8 cellular contexts compared by ENCODE assay signal in the genomic region with DNA sequence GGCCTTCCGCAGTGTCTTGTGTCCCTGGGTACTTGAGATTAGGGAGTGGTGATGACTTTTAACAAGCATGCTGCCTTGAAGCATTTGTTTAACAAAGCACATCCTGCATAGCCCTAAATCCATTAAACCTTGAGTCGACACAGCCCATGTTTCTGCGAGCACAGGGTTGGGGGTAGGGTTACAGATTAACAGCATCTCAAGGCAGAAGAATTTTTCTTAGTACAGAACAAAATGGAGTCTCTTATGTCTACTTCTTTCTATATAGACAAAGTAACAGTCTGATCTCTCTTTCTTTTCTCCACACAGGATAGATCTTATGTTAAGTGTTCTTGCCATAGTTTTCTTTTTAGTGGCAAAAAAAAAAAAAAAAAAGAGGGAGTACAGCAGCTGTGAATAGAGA.
DNase-seq lines count a peak whose midpoint lies in the region; ATAC-seq, FAIRE-seq and TF ChIP-seq lines count a peak whose summit lies in the region.
"Not testable (repeated sequence)": the region's sequence is repeated elsewhere in the genome, so short reads cannot be mapped to it uniquely, and the experiment has no call there.

No MANE protein-coding gene starts in this region.

- not testable (repeated sequence) for TF ChIP-seq POLR2A in K562 (conservative IDR thresholded peaks at IDR 0.05)

- not testable (repeated sequence) for H3K27me3 ChIP-seq in GM23338 (ENCODE audit: insufficient read depth); HUES64 (ENCODE audit: insufficient read depth, low read length); K562 (ENCODE audit: control insufficient read depth in 2 of 2, insufficient read depth in 2 of 2, low read length in 2 of 2)

- TF ChIP-seq EP300 in K562 (IDR thresholded peaks at IDR 0.05; ENCODE audit: low read length): not testable (repeated sequence)

- CTCF ChIA-PET in K562 (lab: Yijun Ruan, JAX; ENCODE audit: low intra/inter-chr PET ratio): not testable (repeated sequence)

- H3K4me2 ChIP-seq in GM23338; K562 (ENCODE audit: insufficient read depth, low read length): not testable (repeated sequence)

- H3K4me3 ChIP-seq in GM23338; HUES64 (ENCODE audit: low read length); K562; fibroblast of villous mesenchyme (ENCODE audit: low read depth, low read length): not testable (repeated sequence)

- intact Hi-C loops in activated CD4-positive, alpha-beta T cell treated with anti-CD3 and anti-CD28 coated beads, Interleukin-2, amount 10 ng/mL, durations not matched to agents 24 days and 14 days (cut with micrococcal nuclease); K562 (cut with micrococcal nuclease): not testable (repeated sequence)

- POLR2A ChIA-PET in K562 (lab: Yijun Ruan, JAX): not testable (repeated sequence)

- H3K9me2 ChIP-seq in GM23338 (ENCODE audit: insufficient read depth): not testable (repeated sequence)

- not testable (repeated sequence) for H3K9me1 ChIP-seq in K562 (ENCODE audit: control insufficient read depth, insufficient read depth, low read length)

- H3K4me1 ChIP-seq in GM23338 (ENCODE audit: insufficient read depth) (peaks cover 29% of the 10 kb centered on the region), HUES64 (ENCODE audit: insufficient read depth, low read length) (peaks cover 27% of the 10 kb centered on the region), K562 (replicated peaks in 1 of 2; ENCODE audit: control insufficient read depth in 2 of 2, insufficient read depth in 2 of 2, low read length in 2 of 2) (peaks cover 12 to 30% of the 10 kb centered on the region in 2 experiments)

- H3K4me1 Mint-ChIP-seq in GM23338: peaks cover 44% of the 10 kb centered on the region
- H3K4me1 Mint-ChIP-seq in activated CD4-positive, alpha-beta T cell treated with anti-CD3 and anti-CD28 coated beads, Interleukin-2, amount 10 ng/mL, durations not matched to agents 24 days and 14 days: peaks cover 66% of the 10 kb centered on the region
- H3K4me1 Mint-ChIP-seq in activated T-helper 17 cell treated with anti-CD3 and anti-CD28 coated beads, Interleukin-2, amount 50 U/mL, for 72 hours: peaks cover 63% of the 10 kb centered on the region
- H3K4me1 Mint-ChIP-seq in stimulated activated effector memory CD8-positive, alpha-beta T cell treated with anti-CD3 and anti-CD28 coated beads, Interleukin-12 subunit alpha, Interleukin-12 subunit beta, amount 100 ng/mL, for 72 hours: peaks cover 72% of the 10 kb centered on the region

- not testable (repeated sequence) for H3K79me2 ChIP-seq in GM23338 (replicated peaks; ENCODE audit: insufficient read depth); K562 (ENCODE audit: control insufficient read depth, insufficient read depth, low read length)

- in situ Hi-C loops in K562 (cut with MboI): not testable (repeated sequence)

- not testable (repeated sequence) for H2AFZ ChIP-seq in GM23338
- H2AFZ ChIP-seq in K562 (ENCODE audit: low read depth, low read length): peak overlapping the region; percentile 69

- peaks cover 13% of the 10 kb centered on the region; the same call in 2 of the 3 replicates for H3K9me3 Mint-ChIP-seq in GM23338
- not testable (repeated sequence) for H3K9me3 Mint-ChIP-seq in activated CD4-positive, alpha-beta T cell treated with anti-CD3 and anti-CD28 coated beads, Interleukin-2, amount 10 ng/mL, durations not matched to agents 24 days and 14 days; activated T-helper 17 cell treated with anti-CD3 and anti-CD28 coated beads, Interleukin-2, amount 50 U/mL, for 72 hours; stimulated activated effector memory CD8-positive, alpha-beta T cell treated with anti-CD3 and anti-CD28 coated beads, Interleukin-12 subunit alpha, Interleukin-12 subunit beta, amount 100 ng/mL, for 72 hours

- H3K36me3 ChIP-seq in GM23338 (ENCODE audit: insufficient read depth); HUES64 (ENCODE audit: insufficient read depth, low read length); K562 (ENCODE audit: control insufficient read depth, insufficient read depth, low read length): not testable (repeated sequence)

- FAIRE-seq in K562 (lab: Jason Lieb, UNC): not testable (repeated sequence)

- H3K27me3 Mint-ChIP-seq in GM23338 (ENCODE audit: insufficient read depth, low read depth, poor library complexity): peaks cover 13% of the 10 kb centered on the region
- peaks cover 10% of the 10 kb centered on the region for H3K27me3 Mint-ChIP-seq in activated CD4-positive, alpha-beta T cell treated with anti-CD3 and anti-CD28 coated beads, Interleukin-2, amount 10 ng/mL, durations not matched to agents 24 days and 14 days
- H3K27me3 Mint-ChIP-seq in activated T-helper 17 cell treated with anti-CD3 and anti-CD28 coated beads, Interleukin-2, amount 50 U/mL, for 72 hours: not testable (repeated sequence)

- not testable (repeated sequence) for H3K9me3 ChIP-seq in HUES64 (ENCODE audit: insufficient read depth, low read depth, low read length); K562 (replicated peaks; ENCODE audit: control insufficient read depth, insufficient read depth, low read depth, low read length)

- BruUV-seq in K562 (replicated peaks; lab: Mats Ljungman, UMichigan): not testable (repeated sequence)

- not testable (repeated sequence) for DNase-seq in GM23338 (ENCODE audit: low spot score); K562 (ENCODE audit: extremely low read depth in 1 of 4, low spot score in 3 of 4); stimulated activated effector memory CD8-positive, alpha-beta T cell treated with anti-CD3 and anti-CD28 coated beads, Interleukin-12 subunit alpha, Interleukin-12 subunit beta, amount 100 ng/mL, for 72 hours (ENCODE audit: low spot score in 2 of 2)
- peak; percentile 30 for DNase-seq in NCI-H82 (lab: John Stamatoyannopoulos, UW)
- DNase-seq in activated CD4-positive, alpha-beta T cell treated with anti-CD3 and anti-CD28 coated beads, Interleukin-2, amount 10 ng/mL, durations not matched to agents 24 days and 14 days: peak; percentile 54
- peak; percentile 36 for DNase-seq in fibroblast of villous mesenchyme (ENCODE audit: low read depth)

- 20% methylated on average over 1 of the region's 3 CpGs for WGBS in HUES64
- 29% methylated on average over 3 of the region's 3 CpGs for WGBS in K562 (ENCODE audit: insufficient coverage, low coverage, missing lambda C conversion rate)

- H4K20me1 ChIP-seq in GM23338 (replicated peaks; ENCODE audit: insufficient read depth); K562 (replicated peaks; ENCODE audit: control insufficient read depth, insufficient read depth, low read length): not testable (repeated sequence)

- H3K27ac ChIP-seq in GM23338 (ENCODE audit: low read depth); K562 (ENCODE audit: extremely low read depth, low read depth, low read length): not testable (repeated sequence)
- H3K27ac ChIP-seq in HUES64 (ENCODE audit: low read depth, low read length): peak overlapping the region; percentile 69

- TF ChIP-seq RAD21 in K562 (CRISPR knock-in tag; conservative IDR thresholded peaks at IDR 0.05 in 1 of 2, IDR thresholded peaks at IDR 0.05 in 1 of 2): not testable (repeated sequence)

- not testable (repeated sequence) for H3F3A ChIP-seq in GM23338 (replicated peaks; ENCODE audit: low read depth)

- H3K4me3 Mint-ChIP-seq in GM23338; activated CD4-positive, alpha-beta T cell treated with anti-CD3 and anti-CD28 coated beads, Interleukin-2, amount 10 ng/mL, durations not matched to agents 24 days and 14 days; stimulated activated effector memory CD8-positive, alpha-beta T cell treated with anti-CD3 and anti-CD28 coated beads, Interleukin-12 subunit alpha, Interleukin-12 subunit beta, amount 100 ng/mL, for 72 hours: not testable (repeated sequence)
- H3K4me3 Mint-ChIP-seq in activated T-helper 17 cell treated with anti-CD3 and anti-CD28 coated beads, Interleukin-2, amount 50 U/mL, for 72 hours: peak overlapping the region; percentile 76

- not testable (repeated sequence) for H3K36me3 Mint-ChIP-seq in GM23338 (ENCODE audit: low read depth); activated CD4-positive, alpha-beta T cell treated with anti-CD3 and anti-CD28 coated beads, Interleukin-2, amount 10 ng/mL, durations not matched to agents 24 days and 14 days (ENCODE audit: low read depth); activated T-helper 17 cell treated with anti-CD3 and anti-CD28 coated beads, Interleukin-2, amount 50 U/mL, for 72 hours (ENCODE audit: low read depth)
- peaks cover 14% of the 10 kb centered on the region for H3K36me3 Mint-ChIP-seq in stimulated activated effector memory CD8-positive, alpha-beta T cell treated with anti-CD3 and anti-CD28 coated beads, Interleukin-12 subunit alpha, Interleukin-12 subunit beta, amount 100 ng/mL, for 72 hours

- H3K9ac ChIP-seq in HUES64 (ENCODE audit: low read depth, low read length); K562 (ENCODE audit: insufficient read depth in 1 of 2, low read depth in 2 of 2, low read length in 2 of 2): not testable (repeated sequence)

- H3K27ac Mint-ChIP-seq in GM23338: peak overlapping the region; percentile 81
- H3K27ac Mint-ChIP-seq in activated CD4-positive, alpha-beta T cell treated with anti-CD3 and anti-CD28 coated beads, Interleukin-2, amount 10 ng/mL, durations not matched to agents 24 days and 14 days: not testable (repeated sequence)
- peak overlapping the region; percentile 98 for H3K27ac Mint-ChIP-seq in activated T-helper 17 cell treated with anti-CD3 and anti-CD28 coated beads, Interleukin-2, amount 50 U/mL, for 72 hours
- H3K27ac Mint-ChIP-seq in stimulated activated effector memory CD8-positive, alpha-beta T cell treated with anti-CD3 and anti-CD28 coated beads, Interleukin-12 subunit alpha, Interleukin-12 subunit beta, amount 100 ng/mL, for 72 hours: peak overlapping the region; percentile 27

- TF ChIP-seq CTCF in GM23338 (conservative IDR thresholded peaks at IDR 0.05; ENCODE audit: low read depth in 2 of 2); K562 (IDR thresholded peaks at IDR 0.05 in 2 of 3, conservative IDR thresholded peaks at IDR 0.05 in 1 of 3; ENCODE audit: insufficient read depth in 2 of 3, low read depth in 1 of 3, low read length in 3 of 3); fibroblast of villous mesenchyme (IDR thresholded peaks at IDR 0.05; ENCODE audit: insufficient read depth, low read depth, low read length): not testable (repeated sequence)

- not testable (repeated sequence) for ATAC-seq in GM23338; activated T-helper 17 cell treated with anti-CD3 and anti-CD28 coated beads, Interleukin-2, amount 50 U/mL, for 72 hours (replicated peaks); K562; stimulated activated effector memory CD8-positive, alpha-beta T cell treated with anti-CD3 and anti-CD28 coated beads, Interleukin-12 subunit alpha, Interleukin-12 subunit beta, amount 100 ng/mL, for 72 hours
